Comparison of ENCODE assay signal across 26 cellular contexts in genomic region chr4:107586321-107586720, GRCh38.
"Had no signal": no experiment of that assay in that cellular context is flagged by ENCODE, and none has a peak within 500 bp of the region (broad histone marks: within the 10 kb centered on the region; RNA-seq: fewer than 3 reads in every experiment).

No MANE protein-coding gene starts in this region.

- H3K36me3 ChIP-seq: esophagus squamous epithelium, left lung, right lobe of liver, suprapubic skin, transverse colon, upper lobe of right lung, vagina had no signal

- H3K4me1 ChIP-seq: esophagus squamous epithelium, left lung, parathyroid adenoma, right lobe of liver, suprapubic skin, transverse colon, upper lobe of right lung, vagina had no signal

- ATAC-seq: effector memory CD8-positive, alpha-beta T cell; left cardiac atrium; left lung; naive thymus-derived CD4-positive, alpha-beta T cell; right lobe of liver; stimulated activated naive CD8-positive, alpha-beta T cell treated with anti-CD3 and anti-CD28 coated beads, Interleukin-15, amount 100 ng/mL, for 72 hours; upper lobe of right lung had no signal

- H3K79me2 ChIP-seq: parathyroid adenoma had no signal

- H3K27ac ChIP-seq: coronary artery, esophagus squamous epithelium, left lung, parathyroid adenoma, right lobe of liver, suprapubic skin, transverse colon, upper lobe of right lung, vagina had no signal

- H3K27ac Mint-ChIP-seq: effector memory CD8-positive, alpha-beta T cell; naive thymus-derived CD4-positive, alpha-beta T cell; nephron progenitor cell; progenitor cell of endocrine pancreas; stimulated activated naive CD8-positive, alpha-beta T cell treated with anti-CD3 and anti-CD28 coated beads, Interleukin-15, amount 100 ng/mL, for 72 hours had no signal

- H3K27me3 Mint-ChIP-seq: progenitor cell of endocrine pancreas had no signal

- H2AFZ ChIP-seq: parathyroid adenoma had no signal

- H3K4me3 Mint-ChIP-seq: effector memory CD8-positive, alpha-beta T cell; naive thymus-derived CD4-positive, alpha-beta T cell; nephron progenitor cell; stimulated activated naive CD8-positive, alpha-beta T cell treated with anti-CD3 and anti-CD28 coated beads, Interleukin-15, amount 100 ng/mL, for 72 hours had no signal

- DNase-seq: effector memory CD8-positive, alpha-beta T cell; erythroblast; esophagus squamous epithelium; left cardiac atrium; left lung; mesendoderm; midbrain; naive thymus-derived CD4-positive, alpha-beta T cell; nephron progenitor cell; right lobe of liver; small intestine; stimulated activated CD4-positive, alpha-beta T cell treated with anti-CD3 and anti-CD28 coated beads, Interleukin-15, amount 100 ng/mL, for 24 hours; stimulated activated CD4-positive, alpha-beta T cell treated with anti-CD3 and anti-CD28 coated beads, Interleukin-2, amount 100 ng/mL, for 48 hours; stimulated activated CD8-positive, alpha-beta memory T cell treated with anti-CD3 and anti-CD28 coated beads, Interleukin-4, amount 100 ng/mL, for 48 hours; stimulated activated naive CD4-positive, alpha-beta T cell; stimulated activated naive CD8-positive, alpha-beta T cell treated with anti-CD3 and anti-CD28 coated beads, Interleukin-15, amount 100 ng/mL, for 72 hours; transverse colon; upper lobe of right lung had no signal

- H3K4me3 ChIP-seq: coronary artery, esophagus squamous epithelium, left lung, right lobe of liver, suprapubic skin, transverse colon, upper lobe of right lung, vagina had no signal

- FAIRE-seq: endometrium, frontal cortex, islet of Langerhans, small intestine had no signal

- H3K4me1 Mint-ChIP-seq: naive thymus-derived CD4-positive, alpha-beta T cell; nephron progenitor cell; stimulated activated naive CD8-positive, alpha-beta T cell treated with anti-CD3 and anti-CD28 coated beads, Interleukin-15, amount 100 ng/mL, for 72 hours had no signal

- H3K27me3 ChIP-seq: esophagus squamous epithelium, left lung, right lobe of liver, suprapubic skin, transverse colon, upper lobe of right lung, vagina had no signal
